Comparison of ENCODE assay signal across 2 cellular contexts in genomic region chr17:41797377-41797776, GRCh38.
TF ChIP-seq lines count a peak whose summit lies in the region.

No MANE protein-coding gene starts in this region.

TF ChIP-seq in IMR-90, 13 proteins besides CTCF, POLR2A, EP300 and RAD21:
- no peak for TF ChIP-seq USF2 (IDR thresholded peaks at IDR 0.05; ENCODE audit: low read depth, low read length)
- no peak for TF ChIP-seq FOS (IDR thresholded peaks at IDR 0.05; ENCODE audit: low read depth, low read length)
- no peak for TF ChIP-seq BHLHE40 (IDR thresholded peaks at IDR 0.05; ENCODE audit: low read depth, low read length)
- TF ChIP-seq NFE2L2 (IDR thresholded peaks at IDR 0.05; ENCODE audit: low read depth, low read length): no peak
- no peak for TF ChIP-seq CEBPB (IDR thresholded peaks at IDR 0.05; ENCODE audit: low read depth, low read length)
- no peak for TF ChIP-seq RFX5 (IDR thresholded peaks at IDR 0.05; ENCODE audit: low read depth, low read length)
- no peak for TF ChIP-seq CHD1 (IDR thresholded peaks at IDR 0.05; ENCODE audit: low read depth, low read length)

TF ChIP-seq in K562, 482 proteins besides CTCF, POLR2A, EP300 and RAD21:
- TF ChIP-seq ZNF24 (IDR thresholded peaks at IDR 0.05): peak; percentile 86
- TF ChIP-seq TAF1 (IDR thresholded peaks at IDR 0.05; ENCODE audit: control insufficient read depth, extremely low read depth, insufficient read depth, low read length, severe bottlenecking): no peak
- no peak for TF ChIP-seq BRF1 (IDR thresholded peaks at IDR 0.05; ENCODE audit: borderline replicate concordance, extremely low read depth, insufficient read length)
- TF ChIP-seq CAMTA2 (CRISPR knock-in tag; conservative IDR thresholded peaks at IDR 0.05): no peak
- no peak for TF ChIP-seq REST (CRISPR knock-in tag; IDR thresholded peaks at IDR 0.05; ENCODE audit: low read depth)
- TF ChIP-seq ZNF512 (tag; IDR thresholded peaks at IDR 0.05): peak; percentile 26; the same call in 1 of the 2 replicates
- TF ChIP-seq MTA1 (IDR thresholded peaks at IDR 0.05; ENCODE audit: borderline replicate concordance): no peak
- TF ChIP-seq PCBP2 (IDR thresholded peaks at IDR 0.05; ENCODE audit: low read depth, low read length, poor library complexity, severe bottlenecking): no peak
- TF ChIP-seq SAP30 (IDR thresholded peaks at IDR 0.05; ENCODE audit: borderline replicate concordance, insufficient read depth, low read depth, low read length, poor library complexity, severe bottlenecking): no peak
- no peak for TF ChIP-seq FOSL1 (tag; conservative IDR thresholded peaks at IDR 0.05)
- no peak for TF ChIP-seq ZNF449 (CRISPR knock-in tag; IDR thresholded peaks at IDR 0.05)
- no peak for TF ChIP-seq MTA2 (IDR thresholded peaks at IDR 0.05; ENCODE audit: low read depth)
